In the genomic region with DNA sequence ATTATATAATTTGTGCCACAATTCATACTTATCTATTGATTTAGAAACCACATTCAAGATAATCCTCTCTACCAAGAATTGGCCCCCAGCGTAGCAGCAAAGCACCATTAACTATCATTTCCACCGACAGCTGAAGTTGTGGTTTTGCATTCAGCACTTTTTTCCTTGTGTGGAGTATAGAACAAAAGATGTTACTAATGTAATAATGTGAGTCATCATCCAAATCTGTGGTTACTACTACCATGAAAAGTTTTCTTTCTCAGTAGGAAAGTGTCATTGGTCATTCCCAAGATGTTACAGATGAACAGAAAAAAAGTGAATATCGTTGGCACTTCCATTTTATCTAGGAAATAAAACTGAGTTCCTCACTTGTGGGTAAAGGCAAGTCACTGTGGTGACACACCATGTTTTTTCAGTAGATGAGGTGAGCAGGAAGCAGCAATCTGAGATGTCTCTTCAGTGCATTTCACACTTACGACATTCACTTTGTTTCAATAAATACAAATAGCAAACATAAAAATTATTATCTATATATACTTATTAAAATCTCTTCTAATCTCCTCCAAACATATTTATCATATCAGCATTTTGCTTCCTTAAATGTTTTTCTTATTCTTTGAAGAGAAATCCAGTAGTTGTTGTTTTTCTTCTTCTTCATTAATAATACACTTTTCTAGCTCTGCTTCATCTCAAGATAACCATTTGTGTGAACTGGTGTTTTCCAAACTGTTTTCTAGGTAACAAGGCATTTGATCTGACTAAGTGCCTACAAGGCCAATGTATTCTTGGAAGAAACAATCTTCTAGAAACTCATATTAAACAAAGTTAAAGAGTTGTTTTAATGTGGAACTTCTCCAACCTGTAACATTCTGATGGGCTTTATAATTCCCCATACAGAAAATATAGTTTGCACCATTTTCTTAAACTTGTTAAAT, we compare ENCODE assay signal across 11 cellular contexts. TPM values are rescaled to one million over a fixed set of nuclear protein-coding genes. Genes with fewer than 3 reads are reported as not detected.
DNase-seq lines count a peak whose midpoint lies in the region; ATAC-seq and TF ChIP-seq lines count a peak whose summit lies in the region.
"Had no signal": no experiment of that assay in that cellular context is flagged by ENCODE, and none has a peak within 500 bp of the region (broad histone marks: within the 10 kb centered on the region; RNA-seq: fewer than 3 reads in every experiment).

No MANE protein-coding gene starts in this region.

- DNase-seq in activated CD8-positive, alpha-beta memory T cell treated with anti-CD3 and anti-CD28 coated beads, Interleukin-2, amount 10 ng/mL, durations not matched to agents 7 days and 5 days, result peak; percentile 67
- DNase-seq in activated CD8-positive, alpha-beta memory T cell treated with anti-CD3 and anti-CD28 coated beads, Interleukin-2, amount 50 U/mL, for 48 hours, result no peak
- DNase-seq in activated CD4-positive, alpha-beta T cell treated with anti-CD3 and anti-CD28 coated beads, Interleukin-2, amount 50 U/mL, for 1 hour, result peak; percentile 4
- peak; percentile 60 for DNase-seq in fibroblast of mammary gland (ENCODE audit: low read depth)
- peak; percentile 16 for DNase-seq in stimulated activated naive CD4-positive, alpha-beta T cell treated with Interleukin-2 at 50 U/mL for 16 hours (lab: John Stamatoyannopoulos, UW)
- DNase-seq in COLO668 (lab: John Stamatoyannopoulos, UW; ENCODE audit: unreplicated experiment), result no peak
- DNase-seq in WERI-Rb-1, result no peak
- DNase-seq: NCI-H2227 treated with DMSO at 0.1 percent for 48 hours, nephron progenitor cell had no signal

- H3K9me3 Mint-ChIP-seq in activated CD8-positive, alpha-beta memory T cell treated with anti-CD3 and anti-CD28 coated beads, Interleukin-2, amount 10 ng/mL, durations not matched to agents 7 days and 5 days (ENCODE audit: low read depth), result peaks cover 2% of the 10 kb centered on the region
- H3K9me3 Mint-ChIP-seq: nephron progenitor cell had no signal

- H3K4me3 Mint-ChIP-seq in activated CD8-positive, alpha-beta memory T cell treated with anti-CD3 and anti-CD28 coated beads, Interleukin-2, amount 10 ng/mL, durations not matched to agents 7 days and 5 days, result peak overlapping the region; percentile 39
- H3K4me3 Mint-ChIP-seq: nephron progenitor cell had no signal

- peak overlapping the region; percentile 75 for H3K27ac Mint-ChIP-seq in activated CD8-positive, alpha-beta memory T cell treated with anti-CD3 and anti-CD28 coated beads, Interleukin-2, amount 10 ng/mL, durations not matched to agents 7 days and 5 days
- H3K27ac Mint-ChIP-seq: nephron progenitor cell had no signal

- H3K9me3 ChIP-seq in WERI-Rb-1 (ENCODE audit: severe bottlenecking), result no peaks in the 10 kb centered on the region

- no peak overlapping the region for H3K4me3 ChIP-seq in fibroblast of mammary gland (ENCODE audit: control insufficient read depth, low read depth, low read length)
- no peak overlapping the region for H3K4me3 ChIP-seq in WERI-Rb-1 (ENCODE audit: low read depth, low read length)

- H3K36me3 ChIP-seq in WERI-Rb-1, result no peaks in the 10 kb centered on the region

- CTCF ChIA-PET in activated CD8-positive, alpha-beta memory T cell treated with anti-CD3 and anti-CD28 coated beads, Interleukin-2, amount 10 ng/mL, durations not matched to agents 7 days and 5 days (lab: Charles Lee), result interaction anchor here (1.4 to 2.1 kb wide), 5 partner anchors 9 to 149 kb away, joined by 3 to 8 read pairs (median 5); no protein-coding TSS in a partner anchor

- H3K36me3 Mint-ChIP-seq in activated CD8-positive, alpha-beta memory T cell treated with anti-CD3 and anti-CD28 coated beads, Interleukin-2, amount 10 ng/mL, durations not matched to agents 7 days and 5 days, result peaks cover 2% of the 10 kb centered on the region

- TF ChIP-seq CTCF in fibroblast of mammary gland (conservative IDR thresholded peaks at IDR 0.05; ENCODE audit: control insufficient read depth, insufficient read depth, low read depth, low read length), result no peak
- no peak for TF ChIP-seq CTCF in WERI-Rb-1 (IDR thresholded peaks at IDR 0.05; ENCODE audit: low read depth, low read length)

- H3K4me1 Mint-ChIP-seq in activated CD8-positive, alpha-beta memory T cell treated with anti-CD3 and anti-CD28 coated beads, Interleukin-2, amount 10 ng/mL, durations not matched to agents 7 days and 5 days, result peaks cover 25% of the 10 kb centered on the region
- H3K4me1 Mint-ChIP-seq: nephron progenitor cell had no signal

- peaks cover 9% of the 10 kb centered on the region for H3K27me3 Mint-ChIP-seq in activated CD8-positive, alpha-beta memory T cell treated with anti-CD3 and anti-CD28 coated beads, Interleukin-2, amount 10 ng/mL, durations not matched to agents 7 days and 5 days

- no peaks in the 10 kb centered on the region for H3K27me3 ChIP-seq in WERI-Rb-1 (ENCODE audit: insufficient read depth, low read depth, severe bottlenecking)

- H3K27ac ChIP-seq in WERI-Rb-1, result no peak overlapping the region

- ATAC-seq in activated CD8-positive, alpha-beta memory T cell treated with anti-CD3 and anti-CD28 coated beads, Interleukin-2, amount 10 ng/mL, durations not matched to agents 7 days and 5 days, result peak; percentile 92
- ATAC-seq in HG02763 (IDR thresholded peaks at IDR 0.05; ENCODE audit: unreplicated experiment), result no peak

RNA-seq across cellular contexts. Expression of a gene that starts 30.5 kb away (rescaled TPM):
- 100 to 1,000 TPM in 1 of 2 experiments, 10 to 100 TPM in 1; 25.7 to 117 TPM for total RNA-seq in activated CD8-positive, alpha-beta memory T cell treated with anti-CD3 and anti-CD28 coated beads, Interleukin-2, amount 10 ng/mL, durations not matched to agents 7 days and 5 days
- total RNA-seq: epithelial cell of proximal tubule had no signal

RNA-seq across cellular contexts. Expression of a gene that starts 35.6 kb away (rescaled TPM):
- under 1 TPM in 1 of 2 experiments, not detected in 1; 0.35 TPM for total RNA-seq in activated CD8-positive, alpha-beta memory T cell treated with anti-CD3 and anti-CD28 coated beads, Interleukin-2, amount 10 ng/mL, durations not matched to agents 7 days and 5 days
- total RNA-seq: epithelial cell of proximal tubule had no signal

Comparison
In these comparisons a context has a peak if more than half of its experiments do, and no peak if none do; other contexts are left out.
1. DNase-seq: peak in activated CD8-positive, alpha-beta memory T cell treated with anti-CD3 and anti-CD28 coated beads, Interleukin-2, amount 10 ng/mL, durations not matched to agents 7 days and 5 days (single experiment), activated CD4-positive, alpha-beta T cell treated with anti-CD3 and anti-CD28 coated beads, Interleukin-2, amount 50 U/mL, for 1 hour (single experiment), fibroblast of mammary gland (single experiment) and stimulated activated naive CD4-positive, alpha-beta T cell treated with Interleukin-2 at 50 U/mL for 16 hours (single experiment); none in activated CD8-positive, alpha-beta memory T cell treated with anti-CD3 and anti-CD28 coated beads, Interleukin-2, amount 50 U/mL, for 48 hours (single experiment), COLO668 (single experiment) and WERI-Rb-1 (single experiment).